In the genomic region with DNA sequence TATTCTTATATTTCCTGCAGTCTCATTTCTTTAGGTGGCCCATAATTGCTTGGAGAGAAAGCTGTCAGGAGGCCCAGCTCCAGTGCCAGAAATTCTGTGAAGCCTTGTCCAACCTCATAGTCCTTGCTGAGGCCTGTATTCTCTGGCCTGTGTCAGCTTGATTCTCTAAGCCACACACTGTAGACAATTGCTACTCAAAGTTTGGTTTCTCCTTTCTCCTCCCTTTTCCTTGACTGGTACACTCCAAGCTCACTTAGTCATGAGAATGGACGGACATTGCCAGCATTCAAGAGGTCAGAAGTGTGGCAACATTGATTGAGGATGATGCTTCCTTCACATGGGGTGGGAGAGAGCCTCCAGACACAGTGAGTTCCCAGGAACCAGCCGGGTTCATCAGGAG, we compare ENCODE assay signal across 18 cellular contexts.
"Had no signal": no experiment of that assay in that cellular context is flagged by ENCODE, and none has a peak within 500 bp of the region (broad histone marks: within the 10 kb centered on the region; RNA-seq: fewer than 3 reads in every experiment).

No MANE protein-coding gene starts in this region.

- DNase-seq: cerebellar nuclear complex; effector memory CD8-positive, alpha-beta T cell; glutamatergic neuron; kidney; mucosa of descending colon; naive thymus-derived CD8-positive, alpha-beta T cell; posterior cingulate gyrus; small intestine; stimulated activated CD4-positive, alpha-beta T cell treated with anti-CD3 and anti-CD28 coated beads, Interleukin-12 subunit alpha, Interleukin-12 subunit beta, amount 100 ng/mL, for 4 hours; stimulated activated naive CD4-positive, alpha-beta T cell treated with Interleukin-2 at 50 U/mL for 16 hours; thyroid gland; uterus had no signal

- H3K4me3 Mint-ChIP-seq: dendritic cell treated with granulocyte-macrophage colony-stimulating factor and Interleukin-4, amounts not matched to agents 40 ng/mL and 50 ng/mL, for 4 days; effector memory CD8-positive, alpha-beta T cell; naive thymus-derived CD8-positive, alpha-beta T cell; type B pancreatic cell had no signal

- ATAC-seq: effector memory CD8-positive, alpha-beta T cell; gastroesophageal sphincter; mucosa of descending colon; naive thymus-derived CD8-positive, alpha-beta T cell had no signal

- H3K27me3 ChIP-seq: gastroesophageal sphincter, neutrophil, right atrium auricular region, suprapubic skin, thyroid gland, uterus had no signal

- H3K4me3 ChIP-seq: gastroesophageal sphincter, mucosa of descending colon, right atrium auricular region, suprapubic skin, thyroid gland, uterus had no signal

- H3K27ac Mint-ChIP-seq: dendritic cell treated with granulocyte-macrophage colony-stimulating factor and Interleukin-4, amounts not matched to agents 40 ng/mL and 50 ng/mL, for 4 days; effector memory CD8-positive, alpha-beta T cell; naive thymus-derived CD8-positive, alpha-beta T cell; type B pancreatic cell had no signal

- H3K4me1 ChIP-seq: gastroesophageal sphincter, right atrium auricular region, uterus had no signal

- H3K27ac ChIP-seq: gastroesophageal sphincter, neutrophil, right atrium auricular region, suprapubic skin, thyroid gland, uterus had no signal

- H3K9me3 ChIP-seq: gastroesophageal sphincter, mucosa of descending colon, neutrophil, right atrium auricular region, suprapubic skin, thyroid gland, uterus had no signal

- H3K36me3 Mint-ChIP-seq: naive thymus-derived CD8-positive, alpha-beta T cell; type B pancreatic cell had no signal

- H3K4me1 Mint-ChIP-seq: naive thymus-derived CD8-positive, alpha-beta T cell had no signal

- H3K9me3 Mint-ChIP-seq: dendritic cell treated with granulocyte-macrophage colony-stimulating factor and Interleukin-4, amounts not matched to agents 40 ng/mL and 50 ng/mL, for 4 days; effector memory CD8-positive, alpha-beta T cell had no signal
